In genomic region chr3:158103956-158104338, GRCh38 we compare ENCODE assay signal across 10 cellular contexts. TPM values are rescaled to one million over a fixed set of nuclear protein-coding genes. Genes with fewer than 3 reads are reported as not detected.
DNase-seq lines count a peak whose midpoint lies in the region; ATAC-seq and TF ChIP-seq lines count a peak whose summit lies in the region.
"Had no signal": no experiment of that assay in that cellular context is flagged by ENCODE, and none has a peak within 500 bp of the region (broad histone marks: within the 10 kb centered on the region; RNA-seq: fewer than 3 reads in every experiment).

No MANE protein-coding gene starts in this region.

- H3K36me3 ChIP-seq in BE2C = peaks cover 49% of the 10 kb centered on the region
- H3K36me3 ChIP-seq in H7 (replicated peaks; ENCODE audit: control insufficient read depth, insufficient read depth, low read length) = no peaks in the 10 kb centered on the region

- peaks cover 8 to 26% of the 10 kb centered on the region in 2 donors for H3K36me3 Mint-ChIP-seq in naive B cell

- H3K4me3 ChIP-seq in BE2C (ENCODE audit: low read depth, low read length) = peak overlapping the region; percentile 85
- H3K4me3 ChIP-seq in H7 (ENCODE audit: insufficient read depth, low read depth, low read length) = no peak overlapping the region
- peak overlapping the region; percentile 81 for H3K4me3 ChIP-seq in coronary artery

- H3K27ac ChIP-seq in coronary artery = peak overlapping the region in 1 of 2 donors; percentile 19

- peaks cover 2 to 29% (median 13%) of the 10 kb centered on the region in 7 donors for H3K9me3 Mint-ChIP-seq in naive B cell

- H3K4me1 Mint-ChIP-seq in naive B cell = peaks cover 29 to 37% (median 32%) of the 10 kb centered on the region in 3 donors

- ATAC-seq in naive B cell (ENCODE audit: low read depth in 2 of 2) (no peak), HG03565 (IDR thresholded peaks at IDR 0.05; ENCODE audit: unreplicated experiment) (no peak), GM21390 (IDR thresholded peaks at IDR 0.05; ENCODE audit: unreplicated experiment) (no peak)

- no peaks in the 10 kb centered on the region for H3K27me3 ChIP-seq in BE2C
- H3K27me3 ChIP-seq in H7 (ENCODE audit: control insufficient read depth, insufficient read depth, low read length) = peaks cover 100% of the 10 kb centered on the region

- peak overlapping the region in 5 of 6 donors; percentile 72 to 99 (median 92) for H3K27ac Mint-ChIP-seq in naive B cell

- H3K4me3 Mint-ChIP-seq in naive B cell = peak overlapping the region in 7 of 8 donors; percentile 26 to 77 (median 64)

- H3K9me3 ChIP-seq in BE2C = no peaks in the 10 kb centered on the region; the same call in 1 of the 2 replicates

- peaks cover 19% of the 10 kb centered on the region for H3K4me1 ChIP-seq in BE2C

- DNase-seq in BE2C (no peak), H7 (peak; percentile 62), coronary artery (ENCODE audit: low spot score) (no peak), naive B cell (no peak), NCI-H2029 (lab: John Stamatoyannopoulos, UW) (no peak)
- DNase-seq in effector CD4-positive, alpha-beta T cell = no peak
- DNase-seq: activated CD4-positive, alpha-beta T cell treated with anti-CD3 and anti-CD28 coated beads for 4 hours; central memory CD4-positive, alpha-beta T cell had no signal

- peaks cover 64 to 74% (median 72%) of the 10 kb centered on the region in 3 donors for H3K27me3 Mint-ChIP-seq in naive B cell

- TF ChIP-seq CTCF in BE2C (IDR thresholded peaks at IDR 0.05; ENCODE audit: low read depth, low read length) (no peak), coronary artery (IDR thresholded peaks at IDR 0.05) (no peak)

RNA-seq across cellular contexts. Expression of gene SHOX2, which starts 2.3 kb away (rescaled TPM):
- 60.4 TPM for polyA plus RNA-seq in BE2C (2012; ENCODE audit: insufficient read depth, insufficient read length, low read depth)
- not detected in 2 replicates for total RNA-seq in H7 (2014; rRNA removed; shearing (Covaris generic))
- not detected for polyA plus RNA-seq in naive B cell (ENCODE audit: low read depth in 6 of 6)

RNA-seq across cellular contexts. Expression of gene RSRC1, which starts 5.9 kb away (rescaled TPM):
- 46.9 TPM for polyA plus RNA-seq in BE2C (2012; ENCODE audit: insufficient read depth, insufficient read length, low read depth)
- 21.7 and 26.9 TPM in 2 replicates for total RNA-seq in H7 (2014; rRNA removed; shearing (Covaris generic))
- polyA plus RNA-seq in naive B cell (ENCODE audit: low read depth in 6 of 6) = 10 to 100 TPM; 36.5 to 50.2 (median 42.7) TPM
